ENCODE assay signal across 17 cellular contexts in the genomic region with DNA sequence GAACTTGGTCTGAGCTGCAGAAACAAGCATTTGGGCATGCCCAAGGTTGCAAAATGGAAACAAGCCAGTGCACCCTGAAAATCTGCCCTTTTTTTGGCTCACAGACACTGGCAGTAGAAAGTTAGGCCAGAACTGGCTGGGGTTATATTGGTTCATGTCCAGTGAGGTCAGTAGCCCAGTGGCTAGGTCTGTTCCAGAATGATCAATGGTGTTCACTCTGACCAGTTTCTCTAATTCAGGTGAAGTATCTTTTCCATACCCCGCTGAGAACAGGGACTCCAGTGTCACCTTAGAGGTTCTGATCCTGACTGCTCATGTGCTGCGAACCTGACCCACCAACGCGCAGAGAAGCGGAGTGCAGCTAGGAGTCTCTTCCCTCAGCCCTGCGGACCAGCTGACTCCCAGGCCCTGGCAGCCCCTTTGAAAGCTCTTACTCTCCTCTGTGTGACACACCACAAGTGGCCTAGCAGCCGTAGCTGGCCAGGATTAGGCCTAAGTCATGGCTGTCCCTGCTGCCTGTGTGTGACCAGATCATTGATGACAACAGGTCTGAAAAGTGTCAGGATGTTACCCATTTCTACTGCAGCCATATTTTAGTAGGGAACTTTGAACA.
A peak's percentile ranks its signal among the peaks of the same experiment; 100 is the strongest.
DNase-seq lines count a peak whose midpoint lies in the region; ATAC-seq and TF ChIP-seq lines count a peak whose summit lies in the region.
"Had no signal": no experiment of that assay in that cellular context is flagged by ENCODE, and none has a peak within 500 bp of the region (broad histone marks: within the 10 kb centered on the region; RNA-seq: fewer than 3 reads in every experiment).

No MANE protein-coding gene starts in this region.

- H3K27me3 ChIP-seq in thoracic aorta (replicated peaks; ENCODE audit: insufficient read depth): no peaks in the 10 kb centered on the region
- no peaks in the 10 kb centered on the region for H3K27me3 ChIP-seq in testis
- H3K27me3 ChIP-seq: thyroid gland had no signal

- 77 to 93% methylated on average over 7 of the region's 7 CpGs for WGBS in testis, 2 donors

- no peaks in the 10 kb centered on the region for H3K9me3 Mint-ChIP-seq in activated T-cell treated with anti-CD3 and anti-CD28 coated beads, Interleukin-2, amount 50 U/mL, for 24 hours
- no peaks in the 10 kb centered on the region for H3K9me3 Mint-ChIP-seq in natural killer cell
- H3K9me3 Mint-ChIP-seq: activated CD4-positive, alpha-beta T cell treated with anti-CD3 and anti-CD28 coated beads, Interleukin-2, amount 10 ng/mL, durations not matched to agents 7 days and 5 days had no signal

- H3K4me1 ChIP-seq in thoracic aorta (ENCODE audit: control insufficient read depth in 1 of 2, low read depth in 2 of 2) (peaks cover 37 to 51% of the 10 kb centered on the region in 2 donors), testis (no peaks in the 10 kb centered on the region)

- H3K36me3 Mint-ChIP-seq in activated T-cell treated with anti-CD3 and anti-CD28 coated beads, Interleukin-2, amount 50 U/mL, for 24 hours (ENCODE audit: low read depth): peaks cover 34% of the 10 kb centered on the region
- H3K36me3 Mint-ChIP-seq in natural killer cell: peaks cover 24% of the 10 kb centered on the region

- H3K27ac ChIP-seq in thoracic aorta (peak overlapping the region; percentile 69 to 74), testis (no peak overlapping the region)
- H3K27ac ChIP-seq: thyroid gland had no signal

- no peak for DNase-seq in activated T-cell treated with anti-CD3 and anti-CD28 coated beads, Interleukin-2, amount 50 U/mL, for 24 hours
- DNase-seq in activated T-cell treated with anti-CD3 and anti-CD28 coated beads for 4 hours (no peak), left cardiac atrium (no peak), natural killer cell (no peak), thoracic aorta (ENCODE audit: low spot score) (no peak), testis (no peak)
- DNase-seq: 8988T; activated CD4-positive, alpha-beta T cell treated with anti-CD3 and anti-CD28 coated beads, Interleukin-2, amount 10 ng/mL, durations not matched to agents 7 days and 5 days; DMS79; KBM-7; NCI-H1105; NCI-H2171; SHP77 treated with DMSO at 0.1 percent for 48 hours; T1000; thyroid gland had no signal

- peak overlapping the region; percentile 76 for H3K27ac Mint-ChIP-seq in activated T-cell treated with anti-CD3 and anti-CD28 coated beads, Interleukin-2, amount 50 U/mL, for 24 hours
- peak overlapping the region; percentile 30 to 61 for H3K27ac Mint-ChIP-seq in natural killer cell
- H3K27ac Mint-ChIP-seq: activated CD4-positive, alpha-beta T cell treated with anti-CD3 and anti-CD28 coated beads, Interleukin-2, amount 10 ng/mL, durations not matched to agents 7 days and 5 days had no signal

- TF ChIP-seq CTCF in natural killer cell (IDR thresholded peaks at IDR 0.05) (no peak), thoracic aorta (IDR thresholded peaks at IDR 0.05) (no peak), testis (IDR thresholded peaks at IDR 0.05) (no peak)

- no peak overlapping the region for H3K4me3 Mint-ChIP-seq in activated T-cell treated with anti-CD3 and anti-CD28 coated beads, Interleukin-2, amount 50 U/mL, for 24 hours
- no peak overlapping the region for H3K4me3 Mint-ChIP-seq in natural killer cell
- H3K4me3 Mint-ChIP-seq: activated CD4-positive, alpha-beta T cell treated with anti-CD3 and anti-CD28 coated beads, Interleukin-2, amount 10 ng/mL, durations not matched to agents 7 days and 5 days had no signal

- H3K27me3 Mint-ChIP-seq in activated T-cell treated with anti-CD3 and anti-CD28 coated beads, Interleukin-2, amount 50 U/mL, for 24 hours: no peaks in the 10 kb centered on the region
- no peaks in the 10 kb centered on the region for H3K27me3 Mint-ChIP-seq in natural killer cell (ENCODE audit: low read depth in 2 of 2)
- H3K27me3 Mint-ChIP-seq: activated CD4-positive, alpha-beta T cell treated with anti-CD3 and anti-CD28 coated beads, Interleukin-2, amount 10 ng/mL, durations not matched to agents 7 days and 5 days had no signal

- intact Hi-C loops in left cardiac atrium (cut with DNase I): loop anchor here in 1 of 2 donors (10.0 kb wide), 1 partner anchor 290 kb away; the partner anchor contains the start of gene FNDC3B
- intact Hi-C loops in natural killer cell (cut with micrococcal nuclease): no loop called here
- intact Hi-C loops in testis (cut with DNase I; ENCODE audit: low total_unique reads): no loop called here

- H3K9me3 ChIP-seq in thoracic aorta (no peaks in the 10 kb centered on the region), testis (no peaks in the 10 kb centered on the region)
- H3K9me3 ChIP-seq: thyroid gland had no signal

- TF ChIP-seq POLR2A in testis (IDR thresholded peaks at IDR 0.05): no peak

- ATAC-seq in left cardiac atrium (peak; percentile 72 to 78), natural killer cell (no peak), thoracic aorta (ENCODE audit: insufficient number of reproducible peaks, low FRiP score, low read depth) (no peak), GM21528 (IDR thresholded peaks at IDR 0.05; ENCODE audit: low FRiP score, unreplicated experiment) (no peak), HG02798 (IDR thresholded peaks at IDR 0.05; ENCODE audit: poor library complexity, unreplicated experiment) (no peak)

- H3K36me3 ChIP-seq in thoracic aorta (peaks cover 19% of the 10 kb centered on the region), testis (ENCODE audit: low read depth, missing control alignments) (no peaks in the 10 kb centered on the region)

- H3K4me1 Mint-ChIP-seq in activated T-cell treated with anti-CD3 and anti-CD28 coated beads, Interleukin-2, amount 50 U/mL, for 24 hours (ENCODE audit: low read depth): peaks cover 16% of the 10 kb centered on the region
- peaks cover 17 to 24% of the 10 kb centered on the region in 2 donors for H3K4me1 Mint-ChIP-seq in natural killer cell

- H3K4me3 ChIP-seq in thoracic aorta (no peak overlapping the region), testis (no peak overlapping the region)
- H3K4me3 ChIP-seq: thyroid gland had no signal

Comparison
In these comparisons a context has a peak if more than half of its experiments do, and no peak if none do; other contexts are left out.
1. ATAC-seq: peak in left cardiac atrium (2 of 2); none in natural killer cell (0 of 3), thoracic aorta (single experiment), GM21528 (single experiment) and HG02798 (single experiment).
2. H3K27ac ChIP-seq: peak in thoracic aorta (2 of 2); none in testis (0 of 2).